In the genomic region with DNA sequence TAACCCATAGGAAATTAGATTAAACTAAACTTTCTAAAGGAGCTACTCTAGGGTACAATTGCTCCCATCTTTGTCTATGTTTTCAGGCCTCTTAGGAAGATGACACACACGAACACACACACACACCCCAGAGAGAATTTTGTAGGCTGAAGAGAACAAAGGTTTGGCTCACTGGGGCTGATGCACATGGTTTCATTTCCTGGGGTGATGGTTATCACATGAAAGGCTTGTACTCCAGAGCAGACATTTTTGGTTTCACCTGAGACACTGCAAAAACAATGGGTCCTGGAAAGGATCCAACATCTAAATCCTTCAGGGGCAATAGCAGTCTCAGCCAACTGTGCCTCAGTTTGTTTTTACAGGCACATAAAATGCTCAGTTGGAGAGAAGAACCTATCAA, we compare ENCODE assay signal across 10 cellular contexts.
A peak's percentile ranks its signal among the peaks of the same experiment; 100 is the strongest.
DNase-seq lines count a peak whose midpoint lies in the region; ATAC-seq and TF ChIP-seq lines count a peak whose summit lies in the region.
"Had no signal": no experiment of that assay in that cellular context is flagged by ENCODE, and none has a peak within 500 bp of the region (broad histone marks: within the 10 kb centered on the region; RNA-seq: fewer than 3 reads in every experiment).

No MANE protein-coding gene starts in this region.

- TF ChIP-seq CTCF in activated CD8-positive, alpha-beta T cell treated with anti-CD3 and anti-CD28 coated beads for 36 hours (IDR thresholded peaks at IDR 0.05), result no peak
- TF ChIP-seq CTCF in chondrocyte (IDR thresholded peaks at IDR 0.05), result no peak

- no peak overlapping the region for H3K4me3 Mint-ChIP-seq in activated CD8-positive, alpha-beta T cell treated with anti-CD3 and anti-CD28 coated beads for 36 hours
- H3K4me3 Mint-ChIP-seq in memory B cell, result peak overlapping the region; percentile 57
- no peak overlapping the region for H3K4me3 Mint-ChIP-seq in chondrocyte (ENCODE audit: unreplicated experiment)

- intact Hi-C loops in activated CD8-positive, alpha-beta T cell treated with anti-CD3 and anti-CD28 coated beads for 36 hours (cut with micrococcal nuclease), result no loop called here

- peaks cover 35% of the 10 kb centered on the region for H3K36me3 Mint-ChIP-seq in activated CD8-positive, alpha-beta T cell treated with anti-CD3 and anti-CD28 coated beads for 36 hours (ENCODE audit: low read depth)
- H3K36me3 Mint-ChIP-seq in memory B cell, result peaks cover 30% of the 10 kb centered on the region
- no peaks in the 10 kb centered on the region for H3K36me3 Mint-ChIP-seq in chondrocyte (ENCODE audit: low read depth)

- POLR2A ChIA-PET in activated CD8-positive, alpha-beta T cell treated with anti-CD3 and anti-CD28 coated beads for 36 hours (lab: Charles Lee), result no interaction called here

- peak overlapping the region; percentile 76 for H3K27ac Mint-ChIP-seq in activated CD8-positive, alpha-beta T cell treated with anti-CD3 and anti-CD28 coated beads for 36 hours
- peak overlapping the region; percentile 93 for H3K27ac Mint-ChIP-seq in memory B cell
- no peak overlapping the region for H3K27ac Mint-ChIP-seq in chondrocyte (ENCODE audit: unreplicated experiment)

- H3K27ac ChIP-seq in substantia nigra (ENCODE audit: low read depth, low read length, poor library complexity, severe bottlenecking), result no peak overlapping the region
- H3K27ac ChIP-seq: VCaP had no signal

- DNase-seq in DMS79 treated with DMSO at 0.1 percent for 48 hours (lab: John Stamatoyannopoulos, UW) (peak; percentile 97), memory B cell (ENCODE audit: low spot score in 2 of 2) (no peak), chondrocyte (ENCODE audit: low spot score) (no peak), substantia nigra (lab: John Stamatoyannopoulos, UW) (no peak)
- peak; percentile 72 for DNase-seq in activated CD8-positive, alpha-beta T cell treated with anti-CD3 and anti-CD28 coated beads for 36 hours
- DNase-seq: GF-D8 had no signal

- H3K4me1 Mint-ChIP-seq in activated CD8-positive, alpha-beta T cell treated with anti-CD3 and anti-CD28 coated beads for 36 hours (ENCODE audit: low read depth), result peaks cover 56% of the 10 kb centered on the region
- H3K4me1 Mint-ChIP-seq in memory B cell (peaks cover 43% of the 10 kb centered on the region), chondrocyte (ENCODE audit: low read depth) (no peaks in the 10 kb centered on the region)

- peak; percentile 59 for ATAC-seq in HG03565 (IDR thresholded peaks at IDR 0.05; ENCODE audit: unreplicated experiment)
- ATAC-seq in activated CD8-positive, alpha-beta T cell treated with anti-CD3 and anti-CD28 coated beads for 36 hours, result peak; percentile 97
- ATAC-seq in memory B cell (ENCODE audit: low read depth), result peak; percentile 94
- ATAC-seq in HG02981 (IDR thresholded peaks at IDR 0.05; ENCODE audit: unreplicated experiment), result no peak
- no peak for ATAC-seq in HG03442 (IDR thresholded peaks at IDR 0.05; ENCODE audit: unreplicated experiment)

- CTCF ChIA-PET in activated CD8-positive, alpha-beta T cell treated with anti-CD3 and anti-CD28 coated beads for 36 hours (lab: Charles Lee), result interaction anchor here (0.9 kb wide), 1 partner anchor 22 kb away, joined by 4 read pairs; no protein-coding TSS in a partner anchor

- H3K27me3 Mint-ChIP-seq in activated CD8-positive, alpha-beta T cell treated with anti-CD3 and anti-CD28 coated beads for 36 hours, result no peaks in the 10 kb centered on the region
- H3K27me3 Mint-ChIP-seq in memory B cell, result no peaks in the 10 kb centered on the region
- peaks cover 55% of the 10 kb centered on the region for H3K27me3 Mint-ChIP-seq in chondrocyte (ENCODE audit: low read depth)

- peaks cover 1% of the 10 kb centered on the region for H3K9me3 Mint-ChIP-seq in activated CD8-positive, alpha-beta T cell treated with anti-CD3 and anti-CD28 coated beads for 36 hours
- H3K9me3 Mint-ChIP-seq in memory B cell, result no peaks in the 10 kb centered on the region
- no peaks in the 10 kb centered on the region for H3K9me3 Mint-ChIP-seq in chondrocyte (ENCODE audit: low read depth)

Comparison
In these comparisons a context has a peak if more than half of its experiments do, and no peak if none do; other contexts are left out.
1. DNase-seq: peak in DMS79 treated with DMSO at 0.1 percent for 48 hours (single experiment) and activated CD8-positive, alpha-beta T cell treated with anti-CD3 and anti-CD28 coated beads for 36 hours (single experiment); none in memory B cell (0 of 2), chondrocyte (single experiment) and substantia nigra (0 of 49).
2. ATAC-seq: peak in HG03565 (single experiment), activated CD8-positive, alpha-beta T cell treated with anti-CD3 and anti-CD28 coated beads for 36 hours (single experiment) and memory B cell (single experiment); none in HG02981 (single experiment) and HG03442 (single experiment).